In genomic region chr10:20156511-20156910, GRCh38 we compare ENCODE assay signal across 9 cellular contexts.
"Had no signal": no experiment of that assay in that cellular context is flagged by ENCODE, and none has a peak within 500 bp of the region (broad histone marks: within the 10 kb centered on the region; RNA-seq: fewer than 3 reads in every experiment).

No MANE protein-coding gene starts in this region.

- ATAC-seq: HCT116 had no signal

- H3K9me3 ChIP-seq: HAP-1 had no signal

- H3K36me3 ChIP-seq: HAP-1 had no signal

- H3K9ac ChIP-seq: KMS-11 had no signal

- H3K4me2 ChIP-seq: KMS-11 had no signal

- DNase-seq: GOT3, H7, HFFc6, Karpas-422, KBM-7 had no signal

- H3K27ac ChIP-seq: HL-60, KMS-11 had no signal

- H3K4me3 ChIP-seq: HAP-1 had no signal
